In genomic region chr3:110026421-110026820, GRCh38 we compare ENCODE assay signal across 24 cellular contexts.
DNase-seq lines count a peak whose midpoint lies in the region; ATAC-seq and TF ChIP-seq lines count a peak whose summit lies in the region.
"Had no signal": no experiment of that assay in that cellular context is flagged by ENCODE, and none has a peak within 500 bp of the region (broad histone marks: within the 10 kb centered on the region; RNA-seq: fewer than 3 reads in every experiment).

No MANE protein-coding gene starts in this region.

- H3K27ac ChIP-seq in SK-N-SH (ENCODE audit: low read depth in 2 of 2, low read length in 1 of 2), result peak overlapping the region in 1 of 2 experiments; percentile 25; a peak in 1 of 4 replicates
- H3K27ac ChIP-seq in HCT116 (ENCODE audit: low read depth, low read length), result no peak overlapping the region
- no peak overlapping the region for H3K27ac ChIP-seq in osteoblast (ENCODE audit: low read depth, low read length)
- H3K27ac ChIP-seq: BLaER1, SJCRH30 had no signal

- BruUV-seq in HCT116 (replicated peaks; lab: Mats Ljungman, UMichigan), result no TSS peak

- no peaks in the 10 kb centered on the region for H3F3A ChIP-seq in SK-N-SH (replicated peaks; ENCODE audit: insufficient read depth)

- no peak for TF ChIP-seq EP300 in SK-N-SH (IDR thresholded peaks at IDR 0.05; ENCODE audit: borderline replicate concordance in 1 of 2, low read depth in 1 of 2, low read length in 1 of 2)

- H3K9me2 ChIP-seq in SK-N-SH, result no peaks in the 10 kb centered on the region
- H3K9me2 ChIP-seq in HCT116 (ENCODE audit: insufficient read depth), result no peaks in the 10 kb centered on the region

- H3K79me2 ChIP-seq in SK-N-SH (ENCODE audit: insufficient read depth) (no peaks in the 10 kb centered on the region), HCT116 (ENCODE audit: insufficient read depth, low read length) (no peaks in the 10 kb centered on the region), osteoblast (ENCODE audit: insufficient read depth, low read length) (no peaks in the 10 kb centered on the region)

- H2AFZ ChIP-seq in SK-N-SH (ENCODE audit: low read depth) (no peak overlapping the region), HCT116 (ENCODE audit: low read depth, low read length, poor library complexity, severe bottlenecking) (peak overlapping the region; percentile 49), osteoblast (ENCODE audit: low read length) (no peak overlapping the region)

- H3K36me3 ChIP-seq in SK-N-SH (replicated peaks in 1 of 2; ENCODE audit: control insufficient read depth in 1 of 2, insufficient read depth in 2 of 2, low read length in 1 of 2) (no peaks in the 10 kb centered on the region), HCT116 (ENCODE audit: control insufficient read depth in 1 of 2, insufficient read depth in 2 of 2, low read length in 2 of 2) (no peaks in the 10 kb centered on the region), osteoblast (ENCODE audit: insufficient read depth, low read length) (no peaks in the 10 kb centered on the region)
- H3K36me3 ChIP-seq: BLaER1, SJCRH30 had no signal

- no peak overlapping the region for H3K9ac ChIP-seq in SK-N-SH
- no peak overlapping the region for H3K9ac ChIP-seq in HCT116 (ENCODE audit: low read length)
- H3K9ac ChIP-seq: BLaER1 had no signal

- H4K20me1 ChIP-seq in SK-N-SH (ENCODE audit: insufficient read depth) (no peaks in the 10 kb centered on the region), HCT116 (ENCODE audit: insufficient read depth) (no peaks in the 10 kb centered on the region), osteoblast (ENCODE audit: insufficient read depth, low read length) (no peaks in the 10 kb centered on the region)
- H4K20me1 ChIP-seq: BLaER1 had no signal

- H3K9me3 ChIP-seq in SK-N-SH (no peaks in the 10 kb centered on the region), HCT116 (ENCODE audit: control insufficient read depth in 1 of 2, insufficient read depth in 1 of 2, low read depth in 1 of 2, low read length in 2 of 2) (no peaks in the 10 kb centered on the region), osteoblast (ENCODE audit: low read depth, low read length) (no peaks in the 10 kb centered on the region)
- H3K9me3 ChIP-seq: BLaER1, SJCRH30 had no signal

- TF ChIP-seq CTCF in SK-N-SH (IDR thresholded peaks at IDR 0.05), result no peak
- no peak for TF ChIP-seq CTCF in HCT116 (IDR thresholded peaks at IDR 0.05 in 2 of 3, conservative IDR thresholded peaks at IDR 0.05 in 1 of 3; ENCODE audit: borderline replicate concordance in 1 of 3, insufficient read depth in 1 of 3, low read depth in 2 of 3, low read length in 2 of 3)
- no peak for TF ChIP-seq CTCF in osteoblast (IDR thresholded peaks at IDR 0.05; ENCODE audit: extremely low read depth, low read depth, low read length)

- DNase-seq in SK-N-SH (peak; percentile 2), HCT116 (ENCODE audit: low read depth, low spot score) (no peak), astrocyte of the hippocampus (ENCODE audit: low read depth, low spot score) (peak; percentile 4), osteoblast (ENCODE audit: insufficient read length, low spot score, missing footprints) (peak; percentile 5), inferior parietal cortex (ENCODE audit: extremely low spot score) (no peak), NCI-H2107 treated with DMSO at 0.1 percent for 48 hours (lab: John Stamatoyannopoulos, UW; ENCODE audit: unreplicated experiment) (no peak)
- DNase-seq: 8988T; CD4-positive, CD25-positive, alpha-beta regulatory T cell; DMS79; H7; HFFc6; KBM-7; NCI-H1048; NCI-H1436; NCI-H187 treated with DMSO at 0.1 percent for 48 hours; NCI-H524; NCI-H748 treated with DMSO at 0.1 percent for 48 hours; NK-92 treated with Interleukin-12 subunit alpha and Interleukin-12 subunit beta, amount 100 ng/mL, for 24 hours; PC-3; SJCRH30 had no signal

- POLR2A ChIA-PET in SK-N-SH (lab: Yijun Ruan, JAX), result no interaction called here
- POLR2A ChIA-PET in HCT116 (lab: Charles Lee), result interaction anchor here (1.1 kb wide), 1 partner anchor 31 kb away, joined by 3 read pairs; no protein-coding TSS in a partner anchor

- H3K4me2 ChIP-seq in SK-N-SH, result no peak overlapping the region
- no peak overlapping the region for H3K4me2 ChIP-seq in HCT116 (ENCODE audit: low read length)
- H3K4me2 ChIP-seq in osteoblast (ENCODE audit: insufficient read depth, low read length), result no peak overlapping the region
- H3K4me2 ChIP-seq: BLaER1 had no signal

- 49% methylated on average over 2 of the region's 2 CpGs for WGBS in SK-N-SH (ENCODE audit: low lambda C conversion rate)

- H3K27me3 ChIP-seq in SK-N-SH (ENCODE audit: insufficient read depth) (no peaks in the 10 kb centered on the region), HCT116 (ENCODE audit: insufficient read depth, low read length) (no peaks in the 10 kb centered on the region), osteoblast (ENCODE audit: insufficient read depth, low read length) (no peaks in the 10 kb centered on the region)
- H3K27me3 ChIP-seq: BLaER1, SJCRH30 had no signal

- ATAC-seq in SK-N-SH treated with all-trans-retinoic acid at 6 μM for 48 hours (no peak; the same call in 2 of the 3 replicates), HCT116 (no peak), HG03520 (IDR thresholded peaks at IDR 0.05; ENCODE audit: unreplicated experiment) (no peak)
- ATAC-seq: PC-3, Right ventricle myocardium inferior had no signal

- no peak for TF ChIP-seq POLR2A in HCT116 (IDR thresholded peaks at IDR 0.05; ENCODE audit: borderline replicate concordance, extremely low read depth, insufficient read depth, insufficient read length)

- RAD21 ChIA-PET in HCT116 (lab: Charles Lee; ENCODE audit: low non-redundant PET in 1 of 2, low total read pairs in 2 of 2, uncharacterized antibody in 2 of 2, unreplicated experiment in 2 of 2), result no interaction called here

- intact Hi-C loops in HCT116 (cut with micrococcal nuclease), result no loop called here

- CTCF ChIA-PET in SK-N-SH (lab: Yijun Ruan, JAX) (interaction anchor here (1.1 kb wide), 1 partner anchor 754 kb away, joined by 3 read pairs; no protein-coding TSS in a partner anchor), HCT116 (lab: Charles Lee) (no interaction called here)

- H3K4me1 ChIP-seq in SK-N-SH (ENCODE audit: control insufficient read depth in 1 of 2, insufficient read depth in 2 of 2, low read depth in 1 of 2, low read length in 1 of 2) (no peaks in the 10 kb centered on the region; a peak in 1 of 4 replicates), HCT116 (ENCODE audit: control insufficient read depth in 1 of 2, insufficient read depth in 2 of 2, low read length in 2 of 2) (peaks cover 0 to 19% of the 10 kb centered on the region in 2 experiments; a peak in 2 of 4 replicates), osteoblast (ENCODE audit: insufficient read depth, low read length) (peaks cover 10% of the 10 kb centered on the region)
- H3K4me1 ChIP-seq: BLaER1, SJCRH30 had no signal

- TF ChIP-seq RAD21 in SK-N-SH (IDR thresholded peaks at IDR 0.05; ENCODE audit: low read length) (no peak), HCT116 (IDR thresholded peaks at IDR 0.05; ENCODE audit: low read depth) (no peak)

- no peak overlapping the region for H3K4me3 ChIP-seq in SK-N-SH (ENCODE audit: low read depth in 2 of 2, low read length in 1 of 2)
- no peak overlapping the region for H3K4me3 ChIP-seq in HCT116 (replicated peaks in 1 of 2; ENCODE audit: low read depth in 1 of 2, low read length in 2 of 2)
- no peak overlapping the region for H3K4me3 ChIP-seq in osteoblast (ENCODE audit: insufficient read depth, low read length)
- H3K4me3 ChIP-seq: BLaER1, SJCRH30 had no signal

TF ChIP-seq in SK-N-SH, 30 proteins besides CTCF, POLR2A, EP300 and RAD21 (continues in another document):
- no peak for TF ChIP-seq TEAD4 (IDR thresholded peaks at IDR 0.05; ENCODE audit: borderline replicate concordance, insufficient read depth)
- no peak for TF ChIP-seq JUND (IDR thresholded peaks at IDR 0.05)
- TF ChIP-seq TCF12 (IDR thresholded peaks at IDR 0.05), result no peak

TF ChIP-seq in HCT116, 20 proteins besides CTCF, POLR2A, EP300 and RAD21:
- TF ChIP-seq EGR1 (IDR thresholded peaks at IDR 0.05; ENCODE audit: low read depth) (no peak), FOSL1 (IDR thresholded peaks at IDR 0.05; ENCODE audit: low read depth) (no peak), ATF3 (IDR thresholded peaks at IDR 0.05) (no peak), ZBTB33 (IDR thresholded peaks at IDR 0.05; ENCODE audit: extremely low read depth, insufficient replicate concordance, low read length) (no peak), SRF (IDR thresholded peaks at IDR 0.05; ENCODE audit: low read depth) (no peak), TCF7L2 (IDR thresholded peaks at IDR 0.05; ENCODE audit: borderline replicate concordance, extremely low read depth, insufficient read depth, insufficient read length) (no peak), MAX (IDR thresholded peaks at IDR 0.05) (no peak), CEBPB (IDR thresholded peaks at IDR 0.05; ENCODE audit: low read depth) (no peak)

Comparison
In these comparisons a context has a peak if more than half of its experiments do, and no peak if none do; other contexts are left out.
1. DNase-seq: peak in SK-N-SH (single experiment), astrocyte of the hippocampus (single experiment) and osteoblast (single experiment); none in HCT116 (single experiment), inferior parietal cortex (single experiment) and NCI-H2107 treated with DMSO at 0.1 percent for 48 hours (single experiment).